In genomic region chr4:117447925-117448324, GRCh38 we compare ENCODE assay signal across 10 cellular contexts.
DNase-seq lines count a peak whose midpoint lies in the region; ATAC-seq and TF ChIP-seq lines count a peak whose summit lies in the region.
"Had no signal": no experiment of that assay in that cellular context is flagged by ENCODE, and none has a peak within 500 bp of the region (broad histone marks: within the 10 kb centered on the region; RNA-seq: fewer than 3 reads in every experiment).

No MANE protein-coding gene starts in this region.

- no peak overlapping the region for H3K4me3 Mint-ChIP-seq in GM23338

- no peaks in the 10 kb centered on the region for H3F3A ChIP-seq in GM23338 (replicated peaks; ENCODE audit: low read depth)

- H3K4me2 ChIP-seq in GM23338 = no peak overlapping the region

- DNase-seq in GM06990 (ENCODE audit: extremely low read depth, insufficient read length) = no peak
- DNase-seq in GM23338 (ENCODE audit: low spot score) = peak; percentile 69
- DNase-seq in T-helper 9 cell = peak; percentile 2
- DNase-seq in kidney epithelial cell (ENCODE audit: low read depth) = no peak
- no peak for DNase-seq in adrenal gland
- no peak for DNase-seq in iPS-NIHi7 (ENCODE audit: extremely low spot score)
- no peak for DNase-seq in NCI-H1417 (lab: John Stamatoyannopoulos, UW)
- DNase-seq in NCI-H524 treated with DMSO at 0.1 percent for 48 hours (lab: John Stamatoyannopoulos, UW) = no peak
- DNase-seq: DMS79 treated with DMSO at 0.1 percent for 48 hours had no signal

- H3K36me3 Mint-ChIP-seq in GM23338 (ENCODE audit: low read depth) = peaks cover 5% of the 10 kb centered on the region; the same call in 1 of the 3 replicates
- H3K36me3 Mint-ChIP-seq: IgD-negative memory B cell had no signal

- peak; percentile 54 for TF ChIP-seq CTCF in GM06990 (IDR thresholded peaks at IDR 0.05; ENCODE audit: insufficient read depth, low read length, poor library complexity, severe bottlenecking)
- TF ChIP-seq CTCF in GM23338 (conservative IDR thresholded peaks at IDR 0.05; ENCODE audit: low read depth in 2 of 2) = peak; percentile 62 to 80
- peak; percentile 21 for TF ChIP-seq CTCF in kidney epithelial cell (IDR thresholded peaks at IDR 0.05; ENCODE audit: insufficient read depth, low read length, poor library complexity, severe bottlenecking)
- no peak for TF ChIP-seq CTCF in adrenal gland (IDR thresholded peaks at IDR 0.05)

- no peak overlapping the region for H3K27ac Mint-ChIP-seq in GM23338
- H3K27ac Mint-ChIP-seq: IgD-negative memory B cell had no signal

- no peaks in the 10 kb centered on the region for H4K20me1 ChIP-seq in GM23338 (replicated peaks; ENCODE audit: insufficient read depth)

- ATAC-seq in GM23338 = peak; percentile 52

- H3K79me2 ChIP-seq in GM23338 (replicated peaks; ENCODE audit: insufficient read depth) = no peaks in the 10 kb centered on the region

- no peak overlapping the region for H3K4me3 ChIP-seq in GM06990 (replicated peaks; ENCODE audit: low read depth, low read length)
- no peak overlapping the region for H3K4me3 ChIP-seq in GM23338
- H3K4me3 ChIP-seq in kidney epithelial cell (ENCODE audit: low read depth, low read length) = no peak overlapping the region
- H3K4me3 ChIP-seq in adrenal gland = no peak overlapping the region

- intact Hi-C loops in adrenal gland (cut with DNase I) = no loop called here

- H3K27ac ChIP-seq in GM23338 (ENCODE audit: low read depth) (no peak overlapping the region), adrenal gland (no peak overlapping the region)

- H2AFZ ChIP-seq in GM23338 = peak overlapping the region; percentile 53; the same call in 1 of the 2 replicates

- 52 to 91% (median 77%) methylated on average over 2 of the region's 2 CpGs for WGBS in adrenal gland, 4 donors

- H3K4me1 Mint-ChIP-seq in GM23338 = no peaks in the 10 kb centered on the region
- H3K4me1 Mint-ChIP-seq: IgD-negative memory B cell had no signal

- no peaks in the 10 kb centered on the region; the same call in 1 of the 2 replicates for H3K9me2 ChIP-seq in GM23338 (ENCODE audit: insufficient read depth)

- TF ChIP-seq POLR2A in adrenal gland (IDR thresholded peaks at IDR 0.05) = no peak

- no peaks in the 10 kb centered on the region for H3K36me3 ChIP-seq in GM06990 (ENCODE audit: control insufficient read depth, insufficient read depth, low read length)
- H3K36me3 ChIP-seq in GM23338 (ENCODE audit: insufficient read depth) = no peaks in the 10 kb centered on the region
- no peaks in the 10 kb centered on the region for H3K36me3 ChIP-seq in kidney epithelial cell (ENCODE audit: control insufficient read depth, insufficient read depth, low read length)
- H3K36me3 ChIP-seq in adrenal gland (replicated peaks in 1 of 2) = no peaks in the 10 kb centered on the region

- H3K9me3 Mint-ChIP-seq in GM23338 = peaks cover 5% of the 10 kb centered on the region; the same call in 2 of the 3 replicates

- no peaks in the 10 kb centered on the region for H3K4me1 ChIP-seq in GM23338 (ENCODE audit: insufficient read depth)
- H3K4me1 ChIP-seq in adrenal gland (replicated peaks in 1 of 2) = no peaks in the 10 kb centered on the region

- no peaks in the 10 kb centered on the region for H3K27me3 Mint-ChIP-seq in GM23338 (ENCODE audit: insufficient read depth, low read depth, poor library complexity)
- H3K27me3 Mint-ChIP-seq: IgD-negative memory B cell had no signal

- H3K9me3 ChIP-seq in adrenal gland (replicated peaks in 1 of 3) = no peaks in the 10 kb centered on the region

- H3K27me3 ChIP-seq in GM06990 (replicated peaks; ENCODE audit: control insufficient read depth, insufficient read depth, low read length) = no peaks in the 10 kb centered on the region
- no peaks in the 10 kb centered on the region for H3K27me3 ChIP-seq in GM23338 (ENCODE audit: insufficient read depth)
- no peaks in the 10 kb centered on the region for H3K27me3 ChIP-seq in kidney epithelial cell (ENCODE audit: control insufficient read depth, insufficient read depth, low read length)
- H3K27me3 ChIP-seq in adrenal gland = no peaks in the 10 kb centered on the region

TF ChIP-seq in GM23338, 12 proteins besides CTCF, POLR2A, EP300 and RAD21 (continues in another document):
- TF ChIP-seq POLR2AphosphoS5 (IDR thresholded peaks at IDR 0.05; ENCODE audit: low read depth) (no peak), NANOG (IDR thresholded peaks at IDR 0.05; ENCODE audit: borderline replicate concordance) (no peak), ZNF114 (CRISPR knock-in tag; IDR thresholded peaks at IDR 0.05) (no peak), ETS1 (IDR thresholded peaks at IDR 0.05) (no peak), CREB1 (CRISPR knock-in tag; IDR thresholded peaks at IDR 0.05; ENCODE audit: low read depth) (no peak), REST (IDR thresholded peaks at IDR 0.05; ENCODE audit: unreplicated experiment) (no peak)

Comparison
In these comparisons a context has a peak if more than half of its experiments do, and no peak if none do; other contexts are left out.
1. DNase-seq: peak in GM23338 (single experiment) and T-helper 9 cell (single experiment); none in GM06990 (single experiment), kidney epithelial cell (single experiment), adrenal gland (0 of 7), iPS-NIHi7 (single experiment), NCI-H1417 (0 of 3) and NCI-H524 treated with DMSO at 0.1 percent for 48 hours (single experiment).
2. CTCF ChIP-seq: peak in GM06990 (single experiment), GM23338 (2 of 2) and kidney epithelial cell (single experiment); none in adrenal gland (0 of 6).